Comparison of ENCODE assay signal across 1 cellular context in the genomic region with DNA sequence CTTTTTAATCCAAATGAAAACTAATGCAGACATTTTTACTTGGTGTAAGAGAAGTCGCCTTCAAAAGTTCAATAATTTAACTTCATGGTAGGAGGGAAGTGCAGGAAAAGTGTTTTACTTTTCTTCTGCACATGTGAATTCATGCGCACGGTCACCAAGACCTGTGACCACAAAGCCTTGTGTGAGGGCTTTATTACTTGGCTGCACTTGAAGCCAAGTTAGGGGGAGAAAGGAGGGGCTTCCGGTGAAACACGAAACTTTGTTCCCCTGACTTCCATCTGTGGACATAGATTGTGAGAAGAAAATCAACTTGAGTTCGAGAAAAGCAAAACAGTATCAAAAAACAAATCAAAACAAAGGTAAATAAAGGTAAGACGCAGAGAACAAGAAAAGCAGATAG.
TF ChIP-seq lines count a peak whose summit lies in the region.

No MANE protein-coding gene starts in this region.

TF ChIP-seq in SK-N-SH, 30 proteins besides CTCF, POLR2A, EP300 and RAD21 (continued from another document):
- TF ChIP-seq, protein P1, sequence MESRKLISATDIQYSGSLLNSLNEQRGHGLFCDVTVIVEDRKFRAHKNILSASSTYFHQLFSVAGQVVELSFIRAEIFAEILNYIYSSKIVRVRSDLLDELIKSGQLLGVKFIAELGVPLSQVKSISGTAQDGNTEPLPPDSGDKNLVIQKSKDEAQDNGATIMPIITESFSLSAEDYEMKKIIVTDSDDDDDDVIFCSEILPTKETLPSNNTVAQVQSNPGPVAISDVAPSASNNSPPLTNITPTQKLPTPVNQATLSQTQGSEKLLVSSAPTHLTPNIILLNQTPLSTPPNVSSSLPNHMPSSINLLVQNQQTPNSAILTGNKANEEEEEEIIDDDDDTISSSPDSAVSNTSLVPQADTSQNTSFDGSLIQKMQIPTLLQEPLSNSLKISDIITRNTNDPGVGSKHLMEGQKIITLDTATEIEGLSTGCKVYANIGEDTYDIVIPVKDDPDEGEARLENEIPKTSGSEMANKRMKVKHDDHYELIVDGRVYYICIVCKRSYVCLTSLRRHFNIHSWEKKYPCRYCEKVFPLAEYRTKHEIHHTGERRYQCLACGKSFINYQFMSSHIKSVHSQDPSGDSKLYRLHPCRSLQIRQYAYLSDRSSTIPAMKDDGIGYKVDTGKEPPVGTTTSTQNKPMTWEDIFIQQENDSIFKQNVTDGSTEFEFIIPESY (IDR thresholded peaks at IDR 0.05; ENCODE audit: borderline replicate concordance, low read depth) = no peak
- TF ChIP-seq RFX5 (IDR thresholded peaks at IDR 0.05; ENCODE audit: low read length) (no peak), NRF1 (IDR thresholded peaks at IDR 0.05; ENCODE audit: low read depth, low read length) (no peak), JUND (IDR thresholded peaks at IDR 0.05) (no peak), TEAD4 (IDR thresholded peaks at IDR 0.05; ENCODE audit: borderline replicate concordance, insufficient read depth) (no peak), FOSL2 (IDR thresholded peaks at IDR 0.05; ENCODE audit: borderline replicate concordance, low read depth) (no peak), SIN3A (IDR thresholded peaks at IDR 0.05; ENCODE audit: borderline replicate concordance, low read depth, low read length) (no peak), NFIC (IDR thresholded peaks at IDR 0.05; ENCODE audit: borderline replicate concordance) (no peak), TCF12 (IDR thresholded peaks at IDR 0.05) (no peak)
- TF ChIP-seq, protein P2, sequence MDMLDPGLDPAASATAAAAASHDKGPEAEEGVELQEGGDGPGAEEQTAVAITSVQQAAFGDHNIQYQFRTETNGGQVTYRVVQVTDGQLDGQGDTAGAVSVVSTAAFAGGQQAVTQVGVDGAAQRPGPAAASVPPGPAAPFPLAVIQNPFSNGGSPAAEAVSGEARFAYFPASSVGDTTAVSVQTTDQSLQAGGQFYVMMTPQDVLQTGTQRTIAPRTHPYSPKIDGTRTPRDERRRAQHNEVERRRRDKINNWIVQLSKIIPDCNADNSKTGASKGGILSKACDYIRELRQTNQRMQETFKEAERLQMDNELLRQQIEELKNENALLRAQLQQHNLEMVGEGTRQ (IDR thresholded peaks at IDR 0.05; ENCODE audit: borderline replicate concordance, low read depth, low read length) = no peak
- TF ChIP-seq, protein P3, sequence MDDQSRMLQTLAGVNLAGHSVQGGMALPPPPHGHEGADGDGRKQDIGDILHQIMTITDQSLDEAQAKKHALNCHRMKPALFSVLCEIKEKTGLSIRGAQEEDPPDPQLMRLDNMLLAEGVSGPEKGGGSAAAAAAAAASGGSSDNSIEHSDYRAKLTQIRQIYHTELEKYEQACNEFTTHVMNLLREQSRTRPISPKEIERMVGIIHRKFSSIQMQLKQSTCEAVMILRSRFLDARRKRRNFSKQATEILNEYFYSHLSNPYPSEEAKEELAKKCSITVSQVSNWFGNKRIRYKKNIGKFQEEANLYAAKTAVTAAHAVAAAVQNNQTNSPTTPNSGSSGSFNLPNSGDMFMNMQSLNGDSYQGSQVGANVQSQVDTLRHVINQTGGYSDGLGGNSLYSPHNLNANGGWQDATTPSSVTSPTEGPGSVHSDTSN (IDR thresholded peaks at IDR 0.05) = no peak
